In genomic region chr13:35789335-35790166, GRCh38 we compare ENCODE assay signal across 8 cellular contexts.
DNase-seq lines count a peak whose midpoint lies in the region; ATAC-seq, FAIRE-seq and TF ChIP-seq lines count a peak whose summit lies in the region.

No MANE protein-coding gene starts in this region.

- no peak overlapping the region for H3K4me3 ChIP-seq in parathyroid adenoma (ENCODE audit: low read depth, low read length)

- FAIRE-seq in A204.1 (lab: Jason Lieb, UNC) = peak; percentile 88

- no peaks in the 10 kb centered on the region for H3K4me1 ChIP-seq in parathyroid adenoma

- no peak overlapping the region for H3K9ac ChIP-seq in parathyroid adenoma

- ATAC-seq in HG03039 (IDR thresholded peaks at IDR 0.05; ENCODE audit: unreplicated experiment) = peak; percentile 73

- H3K9me3 ChIP-seq in parathyroid adenoma (ENCODE audit: control insufficient read depth, low read length) = no peaks in the 10 kb centered on the region

- peak; percentile 11 for DNase-seq in GM13977 (ENCODE audit: low spot score)
- peak; percentile 76 for DNase-seq in NCI-H82 treated with DMSO at 0.1 percent for 48 hours (lab: John Stamatoyannopoulos, UW; ENCODE audit: unreplicated experiment)
- peak; percentile 2 to 24 for DNase-seq in erythroblast (lab: John Stamatoyannopoulos, UW)
- DNase-seq in activated CD4-positive, alpha-beta T cell treated with anti-CD3 and anti-CD28 coated beads for 48 hours = no peak
- no peak for DNase-seq in activated CD8-positive, alpha-beta memory T cell treated with anti-CD3 and anti-CD28 coated beads for 24 hours

- TF ChIP-seq POLR2A in erythroblast (IDR thresholded peaks at IDR 0.05; ENCODE audit: low read length) = no peak

- H3K79me2 ChIP-seq in parathyroid adenoma = no peaks in the 10 kb centered on the region

- no peaks in the 10 kb centered on the region for H3K36me3 ChIP-seq in parathyroid adenoma (ENCODE audit: control insufficient read depth, insufficient read depth, low read length)

- H3K27me3 ChIP-seq in parathyroid adenoma (ENCODE audit: control insufficient read depth, insufficient read depth, low read length) = no peaks in the 10 kb centered on the region

- H3K27ac ChIP-seq in parathyroid adenoma = no peak overlapping the region

- TF ChIP-seq CTCF in GM13977 (IDR thresholded peaks at IDR 0.05; ENCODE audit: extremely low read depth, insufficient read depth, missing control alignments) (peak; percentile 51), parathyroid adenoma (IDR thresholded peaks at IDR 0.05) (peak; percentile 20)

- in situ Hi-C loops in GM13977 (cut with MboI; ENCODE audit: low pct_unique_long_range_greater_than_20kb, low sequenced_read_pairs, unreplicated experiment) = no loop called here

- no peak overlapping the region for H2AFZ ChIP-seq in parathyroid adenoma

- H3K4me2 ChIP-seq in parathyroid adenoma (ENCODE audit: low read length) = no peak overlapping the region

Comparison
In these comparisons a context has a peak if more than half of its experiments do, and no peak if none do; other contexts are left out.
1. DNase-seq: peak in GM13977 (single experiment), NCI-H82 treated with DMSO at 0.1 percent for 48 hours (single experiment) and erythroblast (2 of 2); none in activated CD4-positive, alpha-beta T cell treated with anti-CD3 and anti-CD28 coated beads for 48 hours (single experiment) and activated CD8-positive, alpha-beta memory T cell treated with anti-CD3 and anti-CD28 coated beads for 24 hours (single experiment).